1 cellular context compared by ENCODE assay signal in the genomic region with DNA sequence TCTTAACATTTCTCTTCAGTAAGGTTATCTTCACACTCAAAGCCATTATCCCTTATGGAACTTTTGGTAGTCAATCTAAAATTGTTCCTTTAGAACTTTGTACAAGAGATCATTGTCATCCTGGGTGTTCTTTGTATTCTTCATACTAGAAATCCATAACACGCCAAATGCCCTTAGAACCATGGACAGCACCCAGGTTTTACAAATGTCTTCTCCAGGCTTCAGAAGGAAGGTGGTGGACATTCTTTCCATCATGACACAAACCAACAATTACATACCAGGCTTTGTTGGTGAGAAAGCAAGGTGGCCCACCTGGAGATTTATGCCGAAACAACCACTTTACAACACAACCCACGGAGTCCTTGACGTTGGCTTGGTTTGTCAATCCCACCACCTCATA.
TF ChIP-seq lines count a peak whose summit lies in the region.

No MANE protein-coding gene starts in this region.

TF ChIP-seq in HepG2, 621 proteins besides CTCF, POLR2A, EP300 and RAD21 (continued from another document):
- TF ChIP-seq, protein P1, sequence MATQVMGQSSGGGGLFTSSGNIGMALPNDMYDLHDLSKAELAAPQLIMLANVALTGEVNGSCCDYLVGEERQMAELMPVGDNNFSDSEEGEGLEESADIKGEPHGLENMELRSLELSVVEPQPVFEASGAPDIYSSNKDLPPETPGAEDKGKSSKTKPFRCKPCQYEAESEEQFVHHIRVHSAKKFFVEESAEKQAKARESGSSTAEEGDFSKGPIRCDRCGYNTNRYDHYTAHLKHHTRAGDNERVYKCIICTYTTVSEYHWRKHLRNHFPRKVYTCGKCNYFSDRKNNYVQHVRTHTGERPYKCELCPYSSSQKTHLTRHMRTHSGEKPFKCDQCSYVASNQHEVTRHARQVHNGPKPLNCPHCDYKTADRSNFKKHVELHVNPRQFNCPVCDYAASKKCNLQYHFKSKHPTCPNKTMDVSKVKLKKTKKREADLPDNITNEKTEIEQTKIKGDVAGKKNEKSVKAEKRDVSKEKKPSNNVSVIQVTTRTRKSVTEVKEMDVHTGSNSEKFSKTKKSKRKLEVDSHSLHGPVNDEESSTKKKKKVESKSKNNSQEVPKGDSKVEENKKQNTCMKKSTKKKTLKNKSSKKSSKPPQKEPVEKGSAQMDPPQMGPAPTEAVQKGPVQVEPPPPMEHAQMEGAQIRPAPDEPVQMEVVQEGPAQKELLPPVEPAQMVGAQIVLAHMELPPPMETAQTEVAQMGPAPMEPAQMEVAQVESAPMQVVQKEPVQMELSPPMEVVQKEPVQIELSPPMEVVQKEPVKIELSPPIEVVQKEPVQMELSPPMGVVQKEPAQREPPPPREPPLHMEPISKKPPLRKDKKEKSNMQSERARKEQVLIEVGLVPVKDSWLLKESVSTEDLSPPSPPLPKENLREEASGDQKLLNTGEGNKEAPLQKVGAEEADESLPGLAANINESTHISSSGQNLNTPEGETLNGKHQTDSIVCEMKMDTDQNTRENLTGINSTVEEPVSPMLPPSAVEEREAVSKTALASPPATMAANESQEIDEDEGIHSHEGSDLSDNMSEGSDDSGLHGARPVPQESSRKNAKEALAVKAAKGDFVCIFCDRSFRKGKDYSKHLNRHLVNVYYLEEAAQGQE (IDR thresholded peaks at IDR 0.05; ENCODE audit: borderline replicate concordance in 1 of 2, low read depth in 1 of 2, low read length in 2 of 2), result peak; percentile 39 to 92
- no peak for TF ChIP-seq AHR (CRISPR knock-in tag; IDR thresholded peaks at IDR 0.05)
TF ChIP-seq in HepG2: peak in this region for 2.
